28 cellular contexts compared by ENCODE assay signal in genomic region chr14:98955741-98956070, GRCh38.
"Had no signal": no experiment of that assay in that cellular context is flagged by ENCODE, and none has a peak within 500 bp of the region (broad histone marks: within the 10 kb centered on the region; RNA-seq: fewer than 3 reads in every experiment).

No MANE protein-coding gene starts in this region.

- H3K9me3 ChIP-seq: adrenal gland, body of pancreas, esophagus squamous epithelium, mucosa of descending colon, right lobe of liver, upper lobe of left lung had no signal

- H3K36me3 ChIP-seq: adrenal gland, cardiac muscle cell, esophagus squamous epithelium, right lobe of liver, upper lobe of left lung had no signal

- H3K27me3 Mint-ChIP-seq: activated B cell treated with CpG ODN at 0.5 μM for 24 hours; activated CD8-positive, alpha-beta T cell treated with anti-CD3 and anti-CD28 coated beads for 36 hours; activated naive CD8-positive, alpha-beta T cell treated with anti-CD3 and anti-CD28 coated beads for 36 hours; stimulated activated memory B cell treated with anti-CD40 and anti-IgM and Interleukin-4, amounts not matched to agents 10 μg/mL and 1 μg/mL and 100 μg/mL, for 72 hours; stimulated activated naive CD8-positive, alpha-beta T cell treated with anti-CD3 and anti-CD28 coated beads, Interleukin-15, amount 100 ng/mL, for 72 hours had no signal

- H3K27me3 ChIP-seq: adrenal gland, body of pancreas, cardiac muscle cell, esophagus squamous epithelium, hepatocyte, right lobe of liver, upper lobe of left lung had no signal

- H3K4me3 Mint-ChIP-seq: activated B cell treated with CpG ODN at 0.5 μM for 24 hours; activated CD8-positive, alpha-beta T cell treated with anti-CD3 and anti-CD28 coated beads for 36 hours; activated naive CD4-positive, alpha-beta T cell treated with anti-CD3 and anti-CD28 coated beads for 36 hours; activated naive CD8-positive, alpha-beta T cell treated with anti-CD3 and anti-CD28 coated beads for 36 hours; activated T-helper 1 cell treated with anti-CD3 and anti-CD28 coated beads, Interleukin-12 subunit alpha, Interleukin-12 subunit beta, Interleukin-2, Interleukin-4 antibody, amounts not matched to agents 30 ng/mL and 10 ng/mL and 1 ng/mL, durations not matched to agents 14 hours and 24 hours and 36 hours; natural killer cell treated with Interleukin-12 subunit alpha and Interleukin-12 subunit beta and Interleukin-15 and Interleukin-18, amount 100 ng/mL, for 72 hours; stimulated activated memory B cell treated with anti-CD40 and anti-IgM and Interleukin-4, amounts not matched to agents 10 μg/mL and 1 μg/mL and 100 μg/mL, for 72 hours; stimulated activated naive CD8-positive, alpha-beta T cell treated with anti-CD3 and anti-CD28 coated beads, Interleukin-15, amount 100 ng/mL, for 72 hours; T-helper 2 cell treated with Interferon-gamma antibody and Interleukin-4, amounts not matched to agents 5 μg/mL and 100 μg/mL, for 36 hours had no signal

- DNase-seq: activated B cell treated with CpG ODN at 0.5 μM for 24 hours; activated CD4-positive, alpha-beta T cell treated with anti-CD3 and anti-CD28 coated beads, Interleukin-2, amount 50 U/mL, for 1 hour; activated CD8-positive, alpha-beta T cell treated with anti-CD3 and anti-CD28 coated beads for 36 hours; activated effector memory CD4-positive, alpha-beta T cell treated with anti-CD3 and anti-CD28 coated beads, Interleukin-2, amount 50 U/mL, for 16 hours; activated naive CD4-positive, alpha-beta T cell treated with anti-CD3 and anti-CD28 coated beads for 36 hours; activated naive CD8-positive, alpha-beta T cell treated with anti-CD3 and anti-CD28 coated beads for 36 hours; activated T-cell treated with anti-CD3 and anti-CD28 coated beads, Interleukin-2, amount 50 U/mL, for 1 hour; adrenal gland; aorta; body of pancreas; cortex of kidney; esophagus squamous epithelium; glutamatergic neuron; left cardiac atrium; left ventricle myocardium superior; mucosa of descending colon; right lobe of liver; stimulated activated CD4-positive, alpha-beta T cell treated with anti-CD3 and anti-CD28 coated beads, Interleukin-4, amount 100 ng/mL, for 24 hours; stimulated activated naive CD8-positive, alpha-beta T cell treated with anti-CD3 and anti-CD28 coated beads, Interleukin-15, amount 100 ng/mL, for 72 hours; substantia nigra; upper lobe of left lung had no signal

- H3K27ac ChIP-seq: adrenal gland, body of pancreas, cardiac muscle cell, hepatocyte, right lobe of liver, upper lobe of left lung had no signal

- H3K27ac Mint-ChIP-seq: activated B cell treated with CpG ODN at 0.5 μM for 24 hours; activated CD8-positive, alpha-beta T cell treated with anti-CD3 and anti-CD28 coated beads for 36 hours; activated naive CD4-positive, alpha-beta T cell treated with anti-CD3 and anti-CD28 coated beads for 36 hours; activated naive CD8-positive, alpha-beta T cell treated with anti-CD3 and anti-CD28 coated beads for 36 hours; activated T-helper 1 cell treated with anti-CD3 and anti-CD28 coated beads, Interleukin-12 subunit alpha, Interleukin-12 subunit beta, Interleukin-2, Interleukin-4 antibody, amounts not matched to agents 30 ng/mL and 10 ng/mL and 1 ng/mL, durations not matched to agents 14 hours and 24 hours and 36 hours; natural killer cell treated with Interleukin-12 subunit alpha and Interleukin-12 subunit beta and Interleukin-15 and Interleukin-18, amount 100 ng/mL, for 72 hours; stimulated activated memory B cell treated with anti-CD40 and anti-IgM and Interleukin-4, amounts not matched to agents 10 μg/mL and 1 μg/mL and 100 μg/mL, for 72 hours; T-helper 2 cell treated with Interferon-gamma antibody and Interleukin-4, amounts not matched to agents 5 μg/mL and 100 μg/mL, for 36 hours had no signal

- H3K4me3 ChIP-seq: adrenal gland, body of pancreas, cardiac muscle cell, esophagus squamous epithelium, hepatocyte, mucosa of descending colon, right lobe of liver, skin epidermis, upper lobe of left lung had no signal

- H3K36me3 Mint-ChIP-seq: activated naive CD8-positive, alpha-beta T cell treated with anti-CD3 and anti-CD28 coated beads for 36 hours; natural killer cell treated with Interleukin-12 subunit alpha and Interleukin-12 subunit beta and Interleukin-15 and Interleukin-18, amount 100 ng/mL, for 72 hours; stimulated activated memory B cell treated with anti-CD40 and anti-IgM and Interleukin-4, amounts not matched to agents 10 μg/mL and 1 μg/mL and 100 μg/mL, for 72 hours had no signal

- H3K4me1 Mint-ChIP-seq: activated B cell treated with CpG ODN at 0.5 μM for 24 hours; stimulated activated memory B cell treated with anti-CD40 and anti-IgM and Interleukin-4, amounts not matched to agents 10 μg/mL and 1 μg/mL and 100 μg/mL, for 72 hours had no signal

- H3K9me3 Mint-ChIP-seq: activated CD8-positive, alpha-beta T cell treated with anti-CD3 and anti-CD28 coated beads for 36 hours; activated naive CD4-positive, alpha-beta T cell treated with anti-CD3 and anti-CD28 coated beads for 36 hours; activated naive CD8-positive, alpha-beta T cell treated with anti-CD3 and anti-CD28 coated beads for 36 hours; activated T-helper 1 cell treated with anti-CD3 and anti-CD28 coated beads, Interleukin-12 subunit alpha, Interleukin-12 subunit beta, Interleukin-2, Interleukin-4 antibody, amounts not matched to agents 30 ng/mL and 10 ng/mL and 1 ng/mL, durations not matched to agents 14 hours and 24 hours and 36 hours; natural killer cell treated with Interleukin-12 subunit alpha and Interleukin-12 subunit beta and Interleukin-15 and Interleukin-18, amount 100 ng/mL, for 72 hours; stimulated activated naive CD8-positive, alpha-beta T cell treated with anti-CD3 and anti-CD28 coated beads, Interleukin-15, amount 100 ng/mL, for 72 hours; T-helper 2 cell treated with Interferon-gamma antibody and Interleukin-4, amounts not matched to agents 5 μg/mL and 100 μg/mL, for 36 hours had no signal

- H3K4me1 ChIP-seq: body of pancreas, right lobe of liver had no signal
